ENCODE assay signal across 1 cellular context in the genomic region with DNA sequence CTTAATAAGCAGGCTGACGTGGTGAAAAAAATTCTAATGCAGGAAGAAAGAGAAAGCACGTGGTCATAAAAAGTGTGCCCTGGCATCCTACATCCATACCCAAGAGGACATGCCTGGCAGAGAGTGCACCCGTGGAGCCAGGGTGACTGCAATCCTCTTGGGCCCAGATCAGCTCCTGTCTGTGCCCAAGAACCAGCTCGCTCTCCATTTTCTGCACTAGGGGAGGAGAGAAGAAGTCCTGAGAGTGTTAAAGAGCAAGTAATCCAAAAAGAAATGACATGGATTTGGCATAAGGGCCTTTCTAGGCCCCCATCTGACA.
TF ChIP-seq lines count a peak whose summit lies in the region.

No MANE protein-coding gene starts in this region.

TF ChIP-seq in GM23338, 12 proteins besides CTCF, POLR2A, EP300 and RAD21 (continued from another document):
- TF ChIP-seq, protein P1, sequence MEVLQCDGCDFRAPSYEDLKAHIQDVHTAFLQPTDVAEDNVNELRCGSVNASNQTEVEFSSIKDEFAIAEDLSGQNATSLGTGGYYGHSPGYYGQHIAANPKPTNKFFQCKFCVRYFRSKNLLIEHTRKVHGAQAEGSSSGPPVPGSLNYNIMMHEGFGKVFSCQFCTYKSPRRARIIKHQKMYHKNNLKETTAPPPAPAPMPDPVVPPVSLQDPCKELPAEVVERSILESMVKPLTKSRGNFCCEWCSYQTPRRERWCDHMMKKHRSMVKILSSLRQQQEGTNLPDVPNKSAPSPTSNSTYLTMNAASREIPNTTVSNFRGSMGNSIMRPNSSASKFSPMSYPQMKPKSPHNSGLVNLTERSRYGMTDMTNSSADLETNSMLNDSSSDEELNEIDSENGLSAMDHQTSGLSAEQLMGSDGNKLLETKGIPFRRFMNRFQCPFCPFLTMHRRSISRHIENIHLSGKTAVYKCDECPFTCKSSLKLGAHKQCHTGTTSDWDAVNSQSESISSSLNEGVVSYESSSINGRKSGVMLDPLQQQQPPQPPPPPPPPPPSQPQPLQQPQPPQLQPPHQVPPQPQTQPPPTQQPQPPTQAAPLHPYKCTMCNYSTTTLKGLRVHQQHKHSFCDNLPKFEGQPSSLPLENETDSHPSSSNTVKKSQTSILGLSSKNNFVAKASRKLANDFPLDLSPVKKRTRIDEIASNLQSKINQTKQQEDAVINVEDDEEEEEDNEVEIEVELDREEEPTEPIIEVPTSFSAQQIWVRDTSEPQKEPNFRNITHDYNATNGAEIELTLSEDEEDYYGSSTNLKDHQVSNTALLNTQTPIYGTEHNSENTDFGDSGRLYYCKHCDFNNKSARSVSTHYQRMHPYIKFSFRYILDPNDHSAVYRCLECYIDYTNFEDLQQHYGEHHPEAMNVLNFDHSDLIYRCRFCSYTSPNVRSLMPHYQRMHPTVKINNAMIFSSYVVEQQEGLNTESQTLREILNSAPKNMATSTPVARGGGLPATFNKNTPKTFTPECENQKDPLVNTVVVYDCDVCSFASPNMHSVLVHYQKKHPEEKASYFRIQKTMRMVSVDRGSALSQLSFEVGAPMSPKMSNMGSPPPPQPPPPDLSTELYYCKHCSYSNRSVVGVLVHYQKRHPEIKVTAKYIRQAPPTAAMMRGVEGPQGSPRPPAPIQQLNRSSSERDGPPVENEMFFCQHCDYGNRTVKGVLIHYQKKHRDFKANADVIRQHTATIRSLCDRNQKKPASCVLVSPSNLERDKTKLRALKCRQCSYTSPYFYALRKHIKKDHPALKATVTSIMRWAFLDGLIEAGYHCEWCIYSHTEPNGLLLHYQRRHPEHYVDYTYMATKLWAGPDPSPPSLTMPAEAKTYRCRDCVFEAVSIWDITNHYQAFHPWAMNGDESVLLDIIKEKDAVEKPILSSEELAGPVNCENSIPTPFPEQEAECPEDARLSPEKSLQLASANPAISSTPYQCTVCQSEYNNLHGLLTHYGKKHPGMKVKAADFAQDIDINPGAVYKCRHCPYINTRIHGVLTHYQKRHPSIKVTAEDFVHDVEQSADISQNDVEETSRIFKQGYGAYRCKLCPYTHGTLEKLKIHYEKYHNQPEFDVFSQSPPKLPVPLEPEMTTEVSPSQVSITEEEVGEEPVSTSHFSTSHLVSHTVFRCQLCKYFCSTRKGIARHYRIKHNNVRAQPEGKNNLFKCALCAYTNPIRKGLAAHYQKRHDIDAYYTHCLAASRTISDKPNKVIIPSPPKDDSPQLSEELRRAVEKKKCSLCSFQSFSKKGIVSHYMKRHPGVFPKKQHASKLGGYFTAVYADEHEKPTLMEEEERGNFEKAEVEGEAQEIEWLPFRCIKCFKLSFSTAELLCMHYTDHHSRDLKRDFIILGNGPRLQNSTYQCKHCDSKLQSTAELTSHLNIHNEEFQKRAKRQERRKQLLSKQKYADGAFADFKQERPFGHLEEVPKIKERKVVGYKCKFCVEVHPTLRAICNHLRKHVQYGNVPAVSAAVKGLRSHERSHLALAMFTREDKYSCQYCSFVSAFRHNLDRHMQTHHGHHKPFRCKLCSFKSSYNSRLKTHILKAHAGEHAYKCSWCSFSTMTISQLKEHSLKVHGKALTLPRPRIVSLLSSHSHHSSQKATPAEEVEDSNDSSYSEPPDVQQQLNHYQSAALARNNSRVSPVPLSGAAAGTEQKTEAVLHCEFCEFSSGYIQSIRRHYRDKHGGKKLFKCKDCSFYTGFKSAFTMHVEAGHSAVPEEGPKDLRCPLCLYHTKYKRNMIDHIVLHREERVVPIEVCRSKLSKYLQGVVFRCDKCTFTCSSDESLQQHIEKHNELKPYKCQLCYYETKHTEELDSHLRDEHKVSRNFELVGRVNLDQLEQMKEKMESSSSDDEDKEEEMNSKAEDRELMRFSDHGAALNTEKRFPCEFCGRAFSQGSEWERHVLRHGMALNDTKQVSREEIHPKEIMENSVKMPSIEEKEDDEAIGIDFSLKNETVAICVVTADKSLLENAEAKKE (CRISPR knock-in tag; IDR thresholded peaks at IDR 0.05), result no peak
- TF ChIP-seq EZH2 (IDR thresholded peaks at IDR 0.05; ENCODE audit: low read depth, unreplicated experiment) (no peak), STAT1 (IDR thresholded peaks at IDR 0.05; ENCODE audit: unreplicated experiment) (no peak), ZNF331 (CRISPR knock-in tag; IDR thresholded peaks at IDR 0.05; ENCODE audit: low read depth) (no peak), POLR2AphosphoS5 (IDR thresholded peaks at IDR 0.05; ENCODE audit: low read depth) (no peak), ETS1 (IDR thresholded peaks at IDR 0.05) (no peak), EZH2phosphoT487 (IDR thresholded peaks at IDR 0.05; ENCODE audit: unreplicated experiment) (no peak), CREB1 (CRISPR knock-in tag; IDR thresholded peaks at IDR 0.05; ENCODE audit: low read depth) (no peak), JUNB (IDR thresholded peaks at IDR 0.05; ENCODE audit: unreplicated experiment) (no peak), REST (IDR thresholded peaks at IDR 0.05; ENCODE audit: unreplicated experiment) (no peak), NANOG (IDR thresholded peaks at IDR 0.05; ENCODE audit: borderline replicate concordance) (no peak)
